Comparison of ENCODE assay signal across 12 cellular contexts in genomic region chr2:31598694-31599093, GRCh38. TPM values are rescaled to one million over a fixed set of nuclear protein-coding genes. Genes with fewer than 3 reads are reported as not detected.
"Had no signal": no experiment of that assay in that cellular context is flagged by ENCODE, and none has a peak within 500 bp of the region (broad histone marks: within the 10 kb centered on the region; RNA-seq: fewer than 3 reads in every experiment).

No MANE protein-coding gene starts in this region.

- H2AFZ ChIP-seq: GM23248, GM23338 had no signal

- H3K4me2 ChIP-seq: GM23338 had no signal

- ATAC-seq: GM23338, HCT116 had no signal

- H3K9me3 ChIP-seq: HAP-1 had no signal

- H3K27ac ChIP-seq: GM23248 had no signal

- H3K9ac ChIP-seq: GM23248 had no signal

- FAIRE-seq: H1, H54 had no signal

- H3K4me1 ChIP-seq: HAP-1 had no signal

- H3K36me3 ChIP-seq: HAP-1 had no signal

- DNase-seq: GM23248, GOT3, H7, H9, HCEC 1CT, HFFc6 had no signal

- H3K4me3 ChIP-seq: GM23248, GM23338, HAP-1 had no signal

RNA-seq across cellular contexts. Expression of gene SRD5A2, which starts 18.0 kb away (rescaled TPM):
- total RNA-seq: GM23248, H1, H4, H7, H9, HFFc6 had no signal
- polyA plus RNA-seq: GM23248 had no signal
